In the genomic region with DNA sequence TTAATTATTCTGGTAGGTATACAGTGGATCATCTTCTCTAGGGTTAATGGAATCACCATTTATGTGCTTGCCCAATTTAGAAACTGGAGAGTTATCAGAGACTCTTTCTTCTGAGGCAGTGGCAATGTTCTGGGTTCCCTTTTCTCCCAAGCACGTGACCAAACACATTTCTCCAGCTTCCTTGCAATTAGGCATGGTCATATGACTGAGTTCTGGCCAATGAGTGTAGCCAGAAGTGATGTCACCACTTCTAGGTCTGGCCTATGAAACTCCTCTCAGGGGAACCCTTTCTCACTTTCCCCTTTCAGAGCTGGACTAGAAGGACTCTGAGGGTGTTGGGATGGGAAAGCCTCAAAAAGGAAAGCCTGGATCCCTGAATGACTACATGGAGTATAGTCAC, we compare ENCODE assay signal across 1 cellular context.
A peak's percentile ranks its signal among the peaks of the same experiment; 100 is the strongest.
TF ChIP-seq lines count a peak whose summit lies in the region.

No MANE protein-coding gene starts in this region.

TF ChIP-seq in K562, 482 proteins besides CTCF, POLR2A, EP300 and RAD21 (continued from another document):
- TF ChIP-seq, protein P1, sequence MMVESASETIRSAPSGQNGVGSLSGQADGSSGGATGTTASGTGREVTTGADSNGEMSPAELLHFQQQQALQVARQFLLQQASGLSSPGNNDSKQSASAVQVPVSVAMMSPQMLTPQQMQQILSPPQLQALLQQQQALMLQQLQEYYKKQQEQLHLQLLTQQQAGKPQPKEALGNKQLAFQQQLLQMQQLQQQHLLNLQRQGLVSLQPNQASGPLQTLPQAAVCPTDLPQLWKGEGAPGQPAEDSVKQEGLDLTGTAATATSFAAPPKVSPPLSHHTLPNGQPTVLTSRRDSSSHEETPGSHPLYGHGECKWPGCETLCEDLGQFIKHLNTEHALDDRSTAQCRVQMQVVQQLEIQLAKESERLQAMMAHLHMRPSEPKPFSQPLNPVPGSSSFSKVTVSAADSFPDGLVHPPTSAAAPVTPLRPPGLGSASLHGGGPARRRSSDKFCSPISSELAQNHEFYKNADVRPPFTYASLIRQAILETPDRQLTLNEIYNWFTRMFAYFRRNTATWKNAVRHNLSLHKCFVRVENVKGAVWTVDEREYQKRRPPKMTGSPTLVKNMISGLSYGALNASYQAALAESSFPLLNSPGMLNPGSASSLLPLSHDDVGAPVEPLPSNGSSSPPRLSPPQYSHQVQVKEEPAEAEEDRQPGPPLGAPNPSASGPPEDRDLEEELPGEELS (CRISPR knock-in tag; IDR thresholded peaks at IDR 0.05; ENCODE audit: borderline replicate concordance): no peak
- no peak for TF ChIP-seq HEY1 (CRISPR knock-in tag; IDR thresholded peaks at IDR 0.05; ENCODE audit: borderline replicate concordance)
- TF ChIP-seq, protein P2, sequence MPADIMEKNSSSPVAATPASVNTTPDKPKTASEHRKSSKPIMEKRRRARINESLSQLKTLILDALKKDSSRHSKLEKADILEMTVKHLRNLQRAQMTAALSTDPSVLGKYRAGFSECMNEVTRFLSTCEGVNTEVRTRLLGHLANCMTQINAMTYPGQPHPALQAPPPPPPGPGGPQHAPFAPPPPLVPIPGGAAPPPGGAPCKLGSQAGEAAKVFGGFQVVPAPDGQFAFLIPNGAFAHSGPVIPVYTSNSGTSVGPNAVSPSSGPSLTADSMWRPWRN (IDR thresholded peaks at IDR 0.05; ENCODE audit: low read depth): no peak
- no peak for TF ChIP-seq ARNT (IDR thresholded peaks at IDR 0.05)
- TF ChIP-seq STAT5B (CRISPR knock-in tag; IDR thresholded peaks at IDR 0.05): no peak
- TF ChIP-seq CCNT2 (IDR thresholded peaks at IDR 0.05; ENCODE audit: borderline replicate concordance, extremely low read depth, insufficient read length, low read depth, low read length): no peak
- TF ChIP-seq, protein P3, sequence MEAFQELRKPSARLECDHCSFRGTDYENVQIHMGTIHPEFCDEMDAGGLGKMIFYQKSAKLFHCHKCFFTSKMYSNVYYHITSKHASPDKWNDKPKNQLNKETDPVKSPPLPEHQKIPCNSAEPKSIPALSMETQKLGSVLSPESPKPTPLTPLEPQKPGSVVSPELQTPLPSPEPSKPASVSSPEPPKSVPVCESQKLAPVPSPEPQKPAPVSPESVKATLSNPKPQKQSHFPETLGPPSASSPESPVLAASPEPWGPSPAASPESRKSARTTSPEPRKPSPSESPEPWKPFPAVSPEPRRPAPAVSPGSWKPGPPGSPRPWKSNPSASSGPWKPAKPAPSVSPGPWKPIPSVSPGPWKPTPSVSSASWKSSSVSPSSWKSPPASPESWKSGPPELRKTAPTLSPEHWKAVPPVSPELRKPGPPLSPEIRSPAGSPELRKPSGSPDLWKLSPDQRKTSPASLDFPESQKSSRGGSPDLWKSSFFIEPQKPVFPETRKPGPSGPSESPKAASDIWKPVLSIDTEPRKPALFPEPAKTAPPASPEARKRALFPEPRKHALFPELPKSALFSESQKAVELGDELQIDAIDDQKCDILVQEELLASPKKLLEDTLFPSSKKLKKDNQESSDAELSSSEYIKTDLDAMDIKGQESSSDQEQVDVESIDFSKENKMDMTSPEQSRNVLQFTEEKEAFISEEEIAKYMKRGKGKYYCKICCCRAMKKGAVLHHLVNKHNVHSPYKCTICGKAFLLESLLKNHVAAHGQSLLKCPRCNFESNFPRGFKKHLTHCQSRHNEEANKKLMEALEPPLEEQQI (IDR thresholded peaks at IDR 0.05): no peak
- TF ChIP-seq, protein P4, sequence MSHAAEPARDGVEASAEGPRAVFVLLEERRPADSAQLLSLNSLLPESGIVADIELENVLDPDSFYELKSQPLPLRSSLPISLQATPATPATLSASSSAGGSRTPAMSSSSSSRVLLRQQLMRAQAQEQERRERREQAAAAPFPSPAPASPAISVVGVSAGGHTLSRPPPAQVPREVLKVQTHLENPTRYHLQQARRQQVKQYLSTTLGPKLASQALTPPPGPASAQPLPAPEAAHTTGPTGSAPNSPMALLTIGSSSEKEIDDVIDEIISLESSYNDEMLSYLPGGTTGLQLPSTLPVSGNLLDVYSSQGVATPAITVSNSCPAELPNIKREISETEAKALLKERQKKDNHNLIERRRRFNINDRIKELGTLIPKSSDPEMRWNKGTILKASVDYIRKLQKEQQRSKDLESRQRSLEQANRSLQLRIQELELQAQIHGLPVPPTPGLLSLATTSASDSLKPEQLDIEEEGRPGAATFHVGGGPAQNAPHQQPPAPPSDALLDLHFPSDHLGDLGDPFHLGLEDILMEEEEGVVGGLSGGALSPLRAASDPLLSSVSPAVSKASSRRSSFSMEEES (CRISPR knock-in tag; IDR thresholded peaks at IDR 0.05): 0 out of 2 replicates have a peak, but pooled peaks have one; percentile 14
- TF ChIP-seq, protein P5, sequence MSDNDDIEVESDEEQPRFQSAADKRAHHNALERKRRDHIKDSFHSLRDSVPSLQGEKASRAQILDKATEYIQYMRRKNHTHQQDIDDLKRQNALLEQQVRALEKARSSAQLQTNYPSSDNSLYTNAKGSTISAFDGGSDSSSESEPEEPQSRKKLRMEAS (CRISPR knock-in tag; IDR thresholded peaks at IDR 0.05): no peak
- TF ChIP-seq RAD51 (IDR thresholded peaks at IDR 0.05; ENCODE audit: borderline replicate concordance, low read depth): peak; percentile 76
- no peak for TF ChIP-seq CREB1 (IDR thresholded peaks at IDR 0.05)
- no peak for TF ChIP-seq CREB1 (CRISPR knock-in tag; IDR thresholded peaks at IDR 0.05)
- TF ChIP-seq XRCC3 (IDR thresholded peaks at IDR 0.05): no peak
TF ChIP-seq in K562: peak in this region for 4.
